In the genomic region with DNA sequence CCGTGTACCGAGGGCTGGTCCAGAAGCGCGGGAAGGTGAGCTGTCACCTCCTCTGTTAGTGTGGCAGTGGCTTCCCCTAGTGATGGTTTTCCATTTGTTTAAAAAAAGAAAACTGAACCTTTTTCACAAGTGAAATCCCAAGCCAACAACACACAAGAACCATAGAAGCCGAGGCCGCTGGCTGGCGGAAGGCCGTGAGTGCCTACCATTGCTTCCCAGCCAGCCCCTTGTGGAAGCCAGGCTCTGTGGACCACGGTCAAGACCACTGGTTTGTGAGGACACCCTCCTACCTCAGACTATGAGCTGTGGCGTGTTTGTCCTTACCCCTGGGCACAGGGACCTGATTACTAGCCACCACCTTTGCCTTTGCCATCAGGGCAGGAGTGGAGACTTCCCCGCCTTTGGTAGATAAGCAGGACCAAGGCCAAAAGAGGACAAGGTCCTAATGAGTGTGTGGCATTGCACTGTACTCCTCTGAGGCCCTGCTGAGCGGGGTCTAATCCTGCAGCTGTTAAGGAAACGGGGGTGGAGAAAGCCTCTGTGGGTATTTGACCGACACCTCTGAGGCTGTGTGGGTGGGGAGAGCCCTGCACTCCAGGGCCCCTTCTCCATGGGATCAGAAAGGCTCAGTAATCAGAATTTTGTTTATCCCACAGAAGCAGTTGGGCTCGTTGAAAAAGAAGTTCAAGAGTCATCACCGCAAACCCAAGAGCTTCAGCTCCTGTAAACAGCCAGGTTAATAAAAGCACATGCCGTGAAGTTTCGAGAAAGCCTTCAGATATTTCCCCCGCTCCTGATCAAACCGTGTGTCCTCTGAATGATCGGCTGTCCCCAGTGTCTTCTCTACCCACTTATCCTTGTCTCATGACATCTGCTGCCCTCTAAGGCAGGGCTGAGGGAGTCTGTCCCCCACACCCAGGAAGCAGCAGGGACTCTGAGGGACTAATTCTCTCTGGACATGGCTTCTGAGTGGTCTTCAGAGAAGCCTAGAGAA, we compare ENCODE assay signal across 13 cellular contexts. TPM values are rescaled to one million over a fixed set of nuclear protein-coding genes. Genes with fewer than 3 reads are reported as not detected.
DNase-seq lines count a peak whose midpoint lies in the region; ATAC-seq and TF ChIP-seq lines count a peak whose summit lies in the region.
"Had no signal": no experiment of that assay in that cellular context is flagged by ENCODE, and none has a peak within 500 bp of the region (broad histone marks: within the 10 kb centered on the region; RNA-seq: fewer than 3 reads in every experiment).

No MANE protein-coding gene starts in this region.

- H3K9me3 Mint-ChIP-seq in brain = no peaks in the 10 kb centered on the region
- H3K9me3 Mint-ChIP-seq in neural crest cell = no peaks in the 10 kb centered on the region

- H3K4me3 Mint-ChIP-seq in brain (peak overlapping the region in 1 of 5 experiments; percentile 69), neural crest cell (peak overlapping the region; percentile 54)

- no peaks in the 10 kb centered on the region for H3K27me3 ChIP-seq in SJCRH30
- H3K27me3 ChIP-seq: Peyer's patch had no signal

- ATAC-seq in HG02763 (IDR thresholded peaks at IDR 0.05; ENCODE audit: unreplicated experiment) (no peak), HG03095 (IDR thresholded peaks at IDR 0.05; ENCODE audit: unreplicated experiment) (no peak)

- H3K27me3 Mint-ChIP-seq in brain (no peaks in the 10 kb centered on the region), neural crest cell (ENCODE audit: low read depth) (peaks cover 6% of the 10 kb centered on the region)

- H3K36me3 Mint-ChIP-seq in brain = peaks cover 43% of the 10 kb centered on the region
- peaks cover 6% of the 10 kb centered on the region for H3K36me3 Mint-ChIP-seq in neural crest cell (ENCODE audit: low read depth)

- no peak overlapping the region for H3K4me3 ChIP-seq in SJCRH30
- H3K4me3 ChIP-seq: Peyer's patch had no signal

- peaks cover 28% of the 10 kb centered on the region for H3K4me1 ChIP-seq in SJCRH30

- peak; percentile 45 for DNase-seq in NCI-H82 (lab: John Stamatoyannopoulos, UW)
- DNase-seq in NCI-H82 treated with DMSO at 0.1 percent for 48 hours (lab: John Stamatoyannopoulos, UW; ENCODE audit: unreplicated experiment) = no peak
- peak; percentile 91 to 95 for DNase-seq in SJCRH30
- DNase-seq in neural crest cell (ENCODE audit: low read depth, low spot score) = no peak
- DNase-seq in hypothalamus (lab: John Stamatoyannopoulos, UW) = no peak
- DNase-seq: 8988T; central memory CD4-positive, alpha-beta T cell; NCI-H1092; T1000 had no signal

- no peaks in the 10 kb centered on the region for H3K9me3 ChIP-seq in SJCRH30 (replicated peaks)
- H3K9me3 ChIP-seq: Peyer's patch had no signal

- peaks cover 43% of the 10 kb centered on the region for H3K36me3 ChIP-seq in SJCRH30

- TF ChIP-seq CTCF in brain (conservative IDR thresholded peaks at IDR 0.05) (no peak), neural crest cell (conservative IDR thresholded peaks at IDR 0.05) (no peak)

- H3K4me1 Mint-ChIP-seq in brain (peaks cover 34% of the 10 kb centered on the region), neural crest cell (peaks cover 16% of the 10 kb centered on the region)

- peak overlapping the region in 4 of 5 experiments; percentile 42 to 69 (median 61) for H3K27ac Mint-ChIP-seq in brain
- no peak overlapping the region for H3K27ac Mint-ChIP-seq in neural crest cell (ENCODE audit: unreplicated experiment)

- peak overlapping the region; percentile 36; the same call in 1 of the 2 replicates for H3K27ac ChIP-seq in SJCRH30

RNA-seq across cellular contexts. Expression of gene SURF2, which starts 4.3 kb away (rescaled TPM):
- total RNA-seq in SJCRH30 (2014; rRNA removed; shearing (Covaris generic)) = 34.7 and 36.2 TPM in 2 replicates
- polyA plus RNA-seq in brain (ENCODE audit: insufficient read depth, low read depth, low replicate concordance) = 75.0 TPM
- total RNA-seq in neural crest cell = 31.8 and 34.3 TPM in 2 replicates

RNA-seq across cellular contexts. Expression of gene SURF1, which starts 4.4 kb away (rescaled TPM):
- total RNA-seq in SJCRH30 (2014; rRNA removed; shearing (Covaris generic)) = 19.0 and 19.3 TPM in 2 replicates
- 104 TPM for polyA plus RNA-seq in brain (ENCODE audit: insufficient read depth, low read depth, low replicate concordance)
- 32.0 and 32.1 TPM in 2 replicates for total RNA-seq in neural crest cell

RNA-seq across cellular contexts. Expression of gene RPL7A, which starts 12.7 kb away (rescaled TPM):
- total RNA-seq in SJCRH30 (2014; rRNA removed; shearing (Covaris generic)) = 3,575 and 3,860 TPM in 2 replicates
- polyA plus RNA-seq in brain (ENCODE audit: insufficient read depth, low read depth, low replicate concordance) = 5,503 TPM
- total RNA-seq in neural crest cell = 2,746 and 2,748 TPM in 2 replicates

RNA-seq across cellular contexts. Expression of gene MED22, which starts 12.8 kb away (rescaled TPM):
- total RNA-seq in SJCRH30 (2014; rRNA removed; shearing (Covaris generic)) = 60.2 and 71.8 TPM in 2 replicates
- 37.7 TPM for polyA plus RNA-seq in brain (ENCODE audit: insufficient read depth, low read depth, low replicate concordance)
- 69.7 and 70.6 TPM in 2 replicates for total RNA-seq in neural crest cell

RNA-seq across cellular contexts. Expression of gene SURF4, which starts 15.2 kb away (rescaled TPM):
- 232 and 233 TPM in 2 replicates for total RNA-seq in SJCRH30 (2014; rRNA removed; shearing (Covaris generic))
- 128 TPM for polyA plus RNA-seq in brain (ENCODE audit: insufficient read depth, low read depth, low replicate concordance)
- total RNA-seq in neural crest cell = 121 and 136 TPM in 2 replicates

Comparison
In these comparisons a context has a peak if more than half of its experiments do, and no peak if none do; other contexts are left out.
1. DNase-seq: peak in NCI-H82 (single experiment) and SJCRH30 (2 of 2); none in NCI-H82 treated with DMSO at 0.1 percent for 48 hours (single experiment), neural crest cell (single experiment) and hypothalamus (0 of 51).